Comparison of ENCODE assay signal across 17 cellular contexts in genomic region chr3:71601811-71602210, GRCh38. TPM values are rescaled to one million over a fixed set of nuclear protein-coding genes. Genes with fewer than 3 reads are reported as not detected.
DNase-seq lines count a peak whose midpoint lies in the region; TF ChIP-seq lines count a peak whose summit lies in the region.
"Had no signal": no experiment of that assay in that cellular context is flagged by ENCODE, and none has a peak within 500 bp of the region (broad histone marks: within the 10 kb centered on the region; RNA-seq: fewer than 3 reads in every experiment).

No MANE protein-coding gene starts in this region.

- H4K8ac ChIP-seq in mesendoderm (ENCODE audit: low read depth, low read length), result no peak overlapping the region

- peak overlapping the region; percentile 1; the same call in 1 of the 2 replicates for H3K27ac Mint-ChIP-seq in HFFc6
- H3K27ac Mint-ChIP-seq: activated T-helper 1 cell treated with anti-CD3 and anti-CD28 coated beads, Interleukin-12 subunit alpha, Interleukin-12 subunit beta, Interleukin-2, Interleukin-4 antibody, amounts not matched to agents 30 ng/mL and 10 ng/mL and 1 ng/mL, durations not matched to agents 14 hours and 24 hours and 36 hours; brain; endodermal cell; naive thymus-derived CD8-positive, alpha-beta T cell had no signal

- H3K9me3 Mint-ChIP-seq in HFFc6, result peaks cover 8% of the 10 kb centered on the region

- H2AK5ac ChIP-seq in mesendoderm (ENCODE audit: low read length), result no peak overlapping the region

- H3K27me3 ChIP-seq in brain microvascular endothelial cell (replicated peaks), result no peaks in the 10 kb centered on the region
- no peaks in the 10 kb centered on the region for H3K27me3 ChIP-seq in mesendoderm (ENCODE audit: insufficient read depth, low read length, poor library complexity)
- H3K27me3 ChIP-seq: left lung had no signal

- no peak overlapping the region for H3K4me2 ChIP-seq in mesendoderm (ENCODE audit: low read length)

- H3K79me2 ChIP-seq in mesendoderm (ENCODE audit: control insufficient read depth, insufficient read depth, low read length), result no peaks in the 10 kb centered on the region

- no peak overlapping the region for H3K9ac ChIP-seq in mesendoderm (ENCODE audit: low read length)

- DNase-seq in Caki2 (ENCODE audit: low read depth), result peak; percentile 67
- peak; percentile 55 for DNase-seq in HFFc6
- DNase-seq in brain microvascular endothelial cell, result peak; percentile 68
- peak; percentile 33 for DNase-seq in mesendoderm
- DNase-seq in cerebellar cortex (ENCODE audit: low spot score), result no peak
- no peak for DNase-seq in GM19240 (ENCODE audit: insufficient read length, low spot score)
- no peak for DNase-seq in globus pallidus (ENCODE audit: low spot score)
- DNase-seq: activated CD4-positive, alpha-beta T cell treated with anti-CD3 and anti-CD28 coated beads for 1 hour; COR-L47; endodermal cell; hippocampal formation; left lung; naive thymus-derived CD8-positive, alpha-beta T cell; NCI-H1092; T-helper 1 cell had no signal

- H3K79me1 ChIP-seq in mesendoderm (ENCODE audit: low read length), result no peaks in the 10 kb centered on the region

- no peak overlapping the region for H3K4me3 ChIP-seq in brain microvascular endothelial cell (ENCODE audit: low read depth, low read length)
- no peak overlapping the region for H3K4me3 ChIP-seq in mesendoderm (ENCODE audit: low read length)
- H3K4me3 ChIP-seq: left lung had no signal

- no peak overlapping the region for H2BK15ac ChIP-seq in mesendoderm (replicated peaks; ENCODE audit: low read depth)

- in situ Hi-C loops in Caki2 (cut with HindIII; ENCODE audit: low pct_unique_long_range_greater_than_20kb, low sequenced_read_pairs), result no loop called here
- in situ Hi-C loops in brain microvascular endothelial cell (cut with HindIII; ENCODE audit: low pct_ligation_motif_present, low sequenced_read_pairs), result no loop called here

- no peak overlapping the region for H3K27ac ChIP-seq in brain microvascular endothelial cell
- H3K27ac ChIP-seq in mesendoderm (ENCODE audit: low read depth, low read length), result no peak overlapping the region
- H3K27ac ChIP-seq: left lung had no signal

- TF ChIP-seq CTCF in HFFc6 (IDR thresholded peaks at IDR 0.05) (no peak), brain microvascular endothelial cell (IDR thresholded peaks at IDR 0.05; ENCODE audit: low read depth, low read length, missing control alignments) (no peak)

- no peak overlapping the region for H3K4ac ChIP-seq in mesendoderm (ENCODE audit: low read depth, low read length)

- H3K36me3 ChIP-seq in brain microvascular endothelial cell (replicated peaks) (no peaks in the 10 kb centered on the region), mesendoderm (ENCODE audit: control insufficient read depth, insufficient read depth, low read length) (no peaks in the 10 kb centered on the region)
- H3K36me3 ChIP-seq: left lung had no signal

- H3K36me3 Mint-ChIP-seq in HFFc6 (ENCODE audit: low read depth), result peaks cover 8% of the 10 kb centered on the region
- H3K36me3 Mint-ChIP-seq: brain had no signal

- no CpG with 5 or more reads among the region's 5 CpGs for WGBS in mesendoderm (ENCODE audit: extremely low coverage, insufficient coverage, low lambda C conversion rate)

- no peak overlapping the region for H2BK120ac ChIP-seq in mesendoderm (ENCODE audit: low read depth, low read length)

- H3K27me3 Mint-ChIP-seq in HFFc6 (ENCODE audit: insufficient read depth), result no peaks in the 10 kb centered on the region; the same call in 1 of the 2 replicates
- H3K27me3 Mint-ChIP-seq: brain had no signal

- H4K5ac ChIP-seq in mesendoderm (ENCODE audit: low read length), result no peak overlapping the region

- no peak overlapping the region for H3K18ac ChIP-seq in mesendoderm (ENCODE audit: low read length)

- H3K4me1 Mint-ChIP-seq in HFFc6 (ENCODE audit: low read depth), result peaks cover 35% of the 10 kb centered on the region
- H3K4me1 Mint-ChIP-seq: brain, endodermal cell had no signal

- no peak overlapping the region for H3K4me3 Mint-ChIP-seq in HFFc6
- H3K4me3 Mint-ChIP-seq: activated T-helper 1 cell treated with anti-CD3 and anti-CD28 coated beads, Interleukin-12 subunit alpha, Interleukin-12 subunit beta, Interleukin-2, Interleukin-4 antibody, amounts not matched to agents 30 ng/mL and 10 ng/mL and 1 ng/mL, durations not matched to agents 14 hours and 24 hours and 36 hours; brain; endodermal cell; naive thymus-derived CD8-positive, alpha-beta T cell had no signal

- H3K4me1 ChIP-seq in mesendoderm (ENCODE audit: control insufficient read depth, low read depth, low read length), result no peaks in the 10 kb centered on the region
- H3K4me1 ChIP-seq: left lung had no signal

- H3K56ac ChIP-seq in mesendoderm (ENCODE audit: low read length), result no peak overlapping the region

- no peak overlapping the region for H3K23ac ChIP-seq in mesendoderm (ENCODE audit: low read length)

- H2BK5ac ChIP-seq in mesendoderm (ENCODE audit: low read length), result no peak overlapping the region

RNA-seq across cellular contexts. Expression of gene FOXP1, which starts 18.3 kb away (rescaled TPM):
- total RNA-seq in Caki2 (2014; rRNA removed; shearing (Covaris generic); ENCODE audit: low replicate concordance), result 31.8 and 39.5 TPM in 2 replicates
- 10 to 100 TPM; 32.2 to 59.3 (median 52.0) TPM for total RNA-seq in HFFc6 (2021; fragmentation: NEBNext Ultra II Directional; extraction: Animal tissue kit (Norgen Biotek cat#: 25700))
- 14.0 TPM for polyA plus RNA-seq in mesendoderm (2013, experiment 1 of 2)
- 14.0 TPM for polyA plus RNA-seq in mesendoderm (2013, experiment 2 of 2)

Comparison
In these comparisons a context has a peak if more than half of its experiments do, and no peak if none do; other contexts are left out.
1. DNase-seq: peak in Caki2 (single experiment), HFFc6 (single experiment), brain microvascular endothelial cell (single experiment) and mesendoderm (single experiment); none in cerebellar cortex (single experiment), GM19240 (single experiment) and globus pallidus (single experiment).